Comparison of ENCODE assay signal across 27 cellular contexts in genomic region chr5:77192444-77193050, GRCh38. TPM values are rescaled to one million over a fixed set of nuclear protein-coding genes. Genes with fewer than 3 reads are reported as not detected.
"Had no signal": no experiment of that assay in that cellular context is flagged by ENCODE, and none has a peak within 500 bp of the region (broad histone marks: within the 10 kb centered on the region; RNA-seq: fewer than 3 reads in every experiment).

No MANE protein-coding gene starts in this region.

- H3K4me1 ChIP-seq: colonic mucosa, esophagus squamous epithelium, gastrocnemius medialis, heart right ventricle, left lung, lower lobe of right lung had no signal

- H3K27ac Mint-ChIP-seq: dendritic cell treated with granulocyte-macrophage colony-stimulating factor and Interleukin-4, amounts not matched to agents 40 ng/mL and 50 ng/mL, for 4 days; effector memory CD8-positive, alpha-beta T cell; endodermal cell; mesothelial cell of epicardium; naive thymus-derived CD4-positive, alpha-beta T cell had no signal

- H3K4me1 Mint-ChIP-seq: endodermal cell; mesothelial cell of epicardium; naive thymus-derived CD4-positive, alpha-beta T cell had no signal

- H3K9me3 ChIP-seq: colonic mucosa, esophagus squamous epithelium, gastrocnemius medialis, lower lobe of right lung had no signal

- H3K27me3 ChIP-seq: colonic mucosa, gastrocnemius medialis, heart right ventricle, left lung had no signal

- FAIRE-seq: islet of Langerhans, keratinocyte had no signal

- H3K4me3 ChIP-seq: colonic mucosa, esophagus squamous epithelium, gastrocnemius medialis, heart right ventricle, left lung, lower lobe of right lung had no signal

- ATAC-seq: effector memory CD8-positive, alpha-beta T cell; esophagus mucosa; gastrocnemius medialis; heart right ventricle; left cardiac atrium; left lung; left ventricle myocardium superior; lower lobe of right lung; naive thymus-derived CD4-positive, alpha-beta T cell had no signal

- DNase-seq: colonic mucosa; cortex of kidney; effector CD8-positive, alpha-beta T cell; effector memory CD8-positive, alpha-beta T cell; endodermal cell; erythroblast; esophagus squamous epithelium; foreskin fibroblast; foreskin melanocyte; gastrocnemius medialis; glutamatergic neuron; head of caudate nucleus; heart right ventricle; hippocampal formation; left cardiac atrium; left lung; left ventricle myocardium superior; lower lobe of right lung; mesenchymal stem cell; naive thymus-derived CD4-positive, alpha-beta T cell had no signal

- H3K4me3 Mint-ChIP-seq: dendritic cell treated with granulocyte-macrophage colony-stimulating factor and Interleukin-4, amounts not matched to agents 40 ng/mL and 50 ng/mL, for 4 days; effector memory CD8-positive, alpha-beta T cell; endodermal cell; mesothelial cell of epicardium; naive thymus-derived CD4-positive, alpha-beta T cell had no signal

- H3K27ac ChIP-seq: colonic mucosa, epithelial cell of prostate, esophagus squamous epithelium, gastrocnemius medialis, heart right ventricle, left lung, lower lobe of right lung had no signal

- H3K36me3 ChIP-seq: colonic mucosa, esophagus squamous epithelium, gastrocnemius medialis, heart right ventricle, left lung, lower lobe of right lung had no signal

RNA-seq across cellular contexts. Expression of gene PDE8B, which starts 17.9 kb away (rescaled TPM):
- total RNA-seq: dermis microvascular lymphatic vessel endothelial cell had no signal
- polyA plus RNA-seq: keratinocyte had no signal
